8 cellular contexts compared by ENCODE assay signal in the genomic region with DNA sequence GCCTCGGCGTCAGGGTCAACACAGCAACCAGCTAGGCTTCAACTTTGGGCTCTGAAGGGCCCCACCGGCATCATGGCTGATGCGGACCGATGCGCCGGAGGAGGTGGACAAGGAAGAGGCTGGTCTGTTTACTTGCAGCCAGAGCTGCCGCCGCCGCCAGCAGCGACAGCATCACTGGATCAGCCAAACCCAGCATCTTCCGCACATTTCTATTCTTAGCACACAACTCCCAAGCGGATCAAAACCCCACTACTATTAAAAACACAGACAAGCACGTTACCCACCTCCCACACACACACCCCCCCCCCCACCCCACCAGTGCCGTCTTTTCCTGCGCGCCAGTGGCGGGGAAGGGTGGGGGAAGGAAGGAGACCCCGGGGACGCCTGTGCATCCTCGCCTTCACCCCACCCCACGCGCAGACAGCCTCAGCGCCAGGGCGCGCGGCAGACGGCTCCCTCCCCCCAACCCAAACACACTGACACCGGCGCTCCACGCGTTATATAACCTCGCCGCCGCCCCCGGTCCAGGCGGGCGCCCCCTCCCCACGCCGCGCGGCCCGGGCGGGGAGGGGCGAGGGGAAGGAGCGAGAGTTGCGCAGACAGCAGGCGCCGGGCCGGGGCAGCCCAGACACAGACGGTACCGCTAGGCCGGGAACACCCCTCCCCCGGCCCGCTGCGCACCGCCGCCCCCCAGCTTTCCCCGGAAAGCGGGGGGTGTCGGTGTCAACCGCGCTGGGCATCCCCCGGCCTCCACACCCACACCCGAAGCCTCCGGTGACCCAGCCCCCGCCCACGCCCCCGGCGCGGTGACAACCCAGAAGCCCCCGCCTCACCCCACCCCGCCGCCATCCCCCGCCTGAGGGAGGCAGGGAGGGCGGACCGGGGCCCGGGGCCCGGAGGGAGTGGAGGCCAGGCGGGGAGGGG. TPM values are rescaled to one million over a fixed set of nuclear protein-coding genes. Genes with fewer than 3 reads are reported as not detected.
DNase-seq lines count a peak whose midpoint lies in the region; ATAC-seq lines count a peak whose summit lies in the region.

No MANE protein-coding gene starts in this region.

- H3K36me3 ChIP-seq in KOPT-K1 (ENCODE audit: insufficient read depth, low read length) (no peaks in the 10 kb centered on the region), rectal smooth muscle tissue (ENCODE audit: control insufficient read depth, insufficient read depth, low read length) (no peaks in the 10 kb centered on the region), urinary bladder (ENCODE audit: insufficient read depth) (no peaks in the 10 kb centered on the region)

- peak; percentile 29 for ATAC-seq in GM21515 (IDR thresholded peaks at IDR 0.05; ENCODE audit: unreplicated experiment)

- under 1% methylated on average over 79 of the region's 80 CpGs for WGBS in urinary bladder

- H3K4me1 ChIP-seq in rectal smooth muscle tissue (ENCODE audit: control insufficient read depth, insufficient read depth, low read length) = peaks cover 4% of the 10 kb centered on the region
- no peaks in the 10 kb centered on the region for H3K4me1 ChIP-seq in urinary bladder (ENCODE audit: insufficient read depth)

- no peaks in the 10 kb centered on the region for H3K9me3 ChIP-seq in KOPT-K1 (ENCODE audit: insufficient read depth, low read length, poor library complexity, severe bottlenecking)

- H3K27me3 ChIP-seq in rectal smooth muscle tissue (ENCODE audit: control insufficient read depth, insufficient read depth, low read length) = no peaks in the 10 kb centered on the region

- H3K9ac ChIP-seq in rectal smooth muscle tissue (ENCODE audit: low read length) = peak overlapping the region; percentile 13

- DNase-seq in CD1c-positive myeloid dendritic cell (ENCODE audit: extremely low spot score) (peak; percentile 35), T-helper 1 cell (peak; percentile 48 to 77 (median 68)), anterior cingulate cortex (lab: John Stamatoyannopoulos, UW) (peak; percentile 29 to 90 (median 73)), hepatic stellate cell (ENCODE audit: low spot score) (peak; percentile 56)

- H3K27ac ChIP-seq in KOPT-K1 (ENCODE audit: low read depth, low read length, poor library complexity, severe bottlenecking) (peak overlapping the region; percentile 89), rectal smooth muscle tissue (ENCODE audit: low read depth, low read length) (peak overlapping the region; percentile 94), urinary bladder (ENCODE audit: low read depth) (peak overlapping the region; percentile 93)

- peak overlapping the region; percentile 58 for H3K4me3 ChIP-seq in rectal smooth muscle tissue (ENCODE audit: low read length)
- H3K4me3 ChIP-seq in urinary bladder (ENCODE audit: low read depth, low read length) = peak overlapping the region; percentile 98

RNA-seq across cellular contexts. Expression of gene AKT3, which starts 0.7 kb away (rescaled TPM):
- 94.3 TPM for total RNA-seq in urinary bladder
- 43.0 TPM for polyA plus RNA-seq in urinary bladder

Comparison
In these comparisons a context has a peak if more than half of its experiments do, and no peak if none do; other contexts are left out.
1. Peak in every context shown above with its lines: DNase-seq, ATAC-seq, H3K4me3 ChIP-seq and H3K27ac ChIP-seq.